ENCODE assay signal across 16 cellular contexts in the genomic region with DNA sequence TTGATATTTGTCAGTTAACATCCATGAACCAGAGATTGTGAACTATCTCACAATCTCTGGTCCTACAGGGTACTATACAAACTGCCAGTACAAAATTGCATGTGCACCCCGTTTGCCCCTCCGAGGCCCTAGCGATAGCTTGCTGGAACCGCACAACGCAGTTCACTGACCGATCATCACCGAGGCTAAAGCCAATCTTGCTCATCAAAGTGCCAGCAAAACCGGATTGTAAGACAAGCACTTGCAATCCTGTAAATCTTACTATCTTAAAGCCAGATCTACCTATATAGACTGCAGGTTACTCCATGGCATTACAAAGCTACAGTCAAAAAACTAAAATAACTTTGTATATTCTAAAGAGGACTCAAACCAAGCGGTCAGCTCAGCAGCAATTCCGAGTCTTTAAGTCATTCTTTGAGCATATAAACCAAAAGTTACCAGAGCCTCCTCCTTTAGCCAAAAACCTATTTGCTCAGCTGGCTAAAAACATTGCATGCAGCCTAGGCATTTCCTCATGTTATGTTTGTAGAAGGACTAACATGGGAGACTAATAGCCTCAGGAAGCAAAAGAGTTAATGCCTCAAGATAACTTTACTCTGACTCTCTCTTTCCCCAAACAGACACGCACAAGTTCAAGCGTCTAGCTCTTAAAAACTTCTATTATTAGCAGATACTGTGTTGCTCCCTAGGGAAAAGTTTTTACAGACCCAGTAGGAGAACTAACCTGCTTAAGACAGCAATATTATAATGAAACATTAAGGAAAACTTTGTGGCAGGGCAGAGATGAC.
DNase-seq lines count a peak whose midpoint lies in the region; ATAC-seq and TF ChIP-seq lines count a peak whose summit lies in the region.
"Had no signal": no experiment of that assay in that cellular context is flagged by ENCODE, and none has a peak within 500 bp of the region (broad histone marks: within the 10 kb centered on the region; RNA-seq: fewer than 3 reads in every experiment).

No MANE protein-coding gene starts in this region.

- no peak for ATAC-seq in HG03457 (IDR thresholded peaks at IDR 0.05; ENCODE audit: unreplicated experiment)
- ATAC-seq: gastrocnemius medialis, left colon had no signal

- TF ChIP-seq CTCF in 22Rv1 (IDR thresholded peaks at IDR 0.05), result no peak

- DNase-seq in EH (ENCODE audit: low read depth) (peak; percentile 91), brain pericyte (ENCODE audit: low read depth, low spot score) (peak; percentile 52), iris pigment epithelial cell (ENCODE audit: low read depth) (peak; percentile 27), NCI-H1105 treated with DMSO at 0.1 percent for 48 hours (lab: John Stamatoyannopoulos, UW) (no peak), NCI-H2171 treated with DMSO at 0.1 percent for 48 hours (lab: John Stamatoyannopoulos, UW) (no peak), NCI-H82 treated with DMSO at 0.1 percent for 48 hours (lab: John Stamatoyannopoulos, UW; ENCODE audit: unreplicated experiment) (no peak)
- DNase-seq: activated CD4-positive, alpha-beta T cell treated with anti-CD3 and anti-CD28 coated beads, Interleukin-2, amount 50 U/mL, for 4 hours; activated naive CD4-positive, alpha-beta T cell; DMS79 treated with DMSO at 0.1 percent for 48 hours; gastrocnemius medialis; left colon; NCI-H1092 had no signal

- peak overlapping the region; percentile 45 for H3K27ac ChIP-seq in 22Rv1
- H3K27ac ChIP-seq: gastrocnemius medialis, KMS-11, suprapubic skin had no signal

Comparison
In these comparisons a context has a peak if more than half of its experiments do, and no peak if none do; other contexts are left out.
1. DNase-seq: peak in EH (single experiment), brain pericyte (single experiment) and iris pigment epithelial cell (single experiment); none in NCI-H1105 treated with DMSO at 0.1 percent for 48 hours (single experiment), NCI-H2171 treated with DMSO at 0.1 percent for 48 hours (single experiment) and NCI-H82 treated with DMSO at 0.1 percent for 48 hours (single experiment).